In the genomic region with DNA sequence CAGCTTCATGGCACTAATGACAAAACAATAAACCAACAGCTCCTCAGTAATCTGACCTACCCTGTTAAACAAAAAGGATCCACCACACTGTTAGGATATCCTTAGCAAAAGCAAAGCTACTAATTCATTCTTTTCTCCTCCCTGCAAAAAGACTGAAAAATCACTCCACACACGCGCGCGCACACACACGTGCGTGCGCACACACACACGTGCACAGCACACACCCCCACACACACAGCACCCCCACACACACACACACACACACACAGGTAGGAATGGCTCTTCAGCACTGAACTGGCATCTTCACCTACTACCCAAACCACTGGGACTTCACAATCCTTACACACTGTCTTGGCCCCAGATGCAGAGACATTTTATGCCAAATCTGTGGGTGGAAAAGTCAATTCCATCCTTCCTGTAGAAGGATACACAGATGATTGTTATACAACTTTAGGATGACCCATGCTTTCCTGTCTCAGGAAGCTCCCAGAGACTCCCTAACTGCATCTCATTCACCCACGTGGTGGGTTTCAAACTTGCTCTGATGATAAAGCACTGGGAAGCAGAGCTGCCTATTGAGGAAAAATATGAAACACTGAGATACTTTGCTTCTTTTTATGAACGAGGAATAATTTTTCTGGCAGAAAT, we compare ENCODE assay signal across 24 cellular contexts.
DNase-seq lines count a peak whose midpoint lies in the region; ATAC-seq and TF ChIP-seq lines count a peak whose summit lies in the region.
"Had no signal": no experiment of that assay in that cellular context is flagged by ENCODE, and none has a peak within 500 bp of the region (broad histone marks: within the 10 kb centered on the region; RNA-seq: fewer than 3 reads in every experiment).

No MANE protein-coding gene starts in this region.

- H3K4me2 ChIP-seq in mesenchymal stem cell (ENCODE audit: low read length, poor library complexity, severe bottlenecking): no peak overlapping the region
- H3K4me2 ChIP-seq: A549 had no signal

- H3K79me1 ChIP-seq in mesenchymal stem cell (replicated peaks; ENCODE audit: low read length, poor library complexity, severe bottlenecking): peaks cover 7% of the 10 kb centered on the region

- peak; percentile 70 for DNase-seq in HT1080 (ENCODE audit: low read depth)
- DNase-seq in choroid plexus epithelial cell (ENCODE audit: low read depth): peak; percentile 28
- no peak for DNase-seq in mesenchymal stem cell
- DNase-seq in GDM1 (lab: John Stamatoyannopoulos, UW): no peak
- DNase-seq in hippocampal formation (lab: John Stamatoyannopoulos, UW): no peak
- no peak for DNase-seq in CD1c-positive myeloid dendritic cell (ENCODE audit: extremely low spot score)
- DNase-seq: activated CD4-positive, alpha-beta T cell treated with anti-CD3 and anti-CD28 coated beads for 1 hour; CD4-positive, CD25-positive, alpha-beta regulatory T cell; DND-41; gastrocnemius medialis; KBM-7; left cardiac atrium; midbrain; NCI-H524 treated with DMSO at 0.1 percent for 48 hours; OCI-M1; SJCRH30; stimulated activated naive B cell treated with anti-CD40 and anti-IgM and Interleukin-4, amounts not matched to agents 10 μg/mL and 1 μg/mL and 100 μg/mL, for 72 hours; T-helper 9 cell; tibial artery had no signal

- peaks cover 6% of the 10 kb centered on the region for H3K36me3 ChIP-seq in ACC112 (ENCODE audit: insufficient read depth, low read length)
- peaks cover 0 to 3% of the 10 kb centered on the region in 2 experiments for H3K36me3 ChIP-seq in mesenchymal stem cell (ENCODE audit: control insufficient read depth in 1 of 2, insufficient read depth in 2 of 2, low read depth in 1 of 2, low read length in 2 of 2)
- H3K36me3 ChIP-seq: gastrocnemius medialis, neutrophil, right atrium auricular region, SJCRH30, tibial artery had no signal

- H2BK120ac ChIP-seq in mesenchymal stem cell (ENCODE audit: low read depth, low read length): no peak overlapping the region

- H3K4me3 ChIP-seq in ACC112 (ENCODE audit: low read depth, low read length) (peak overlapping the region; percentile 16; the same call in 1 of the 2 replicates), choroid plexus epithelial cell (ENCODE audit: low read depth, low read length) (no peak overlapping the region), mesenchymal stem cell (ENCODE audit: insufficient read depth in 1 of 2, low read depth in 1 of 2, low read length in 2 of 2) (no peak overlapping the region)
- H3K4me3 ChIP-seq: A549, gastrocnemius medialis, right atrium auricular region, SJCRH30, tibial artery had no signal

- H3K9ac ChIP-seq in mesenchymal stem cell (ENCODE audit: low read length): peak overlapping the region; percentile 68

- peak overlapping the region in 1 of 2 experiments; percentile 89 for H2BK12ac ChIP-seq in mesenchymal stem cell (ENCODE audit: low read length in 2 of 2)

- WGBS in mesenchymal stem cell: 88% methylated on average over 9 of the region's 10 CpGs

- peak overlapping the region; percentile 81 for H4K8ac ChIP-seq in mesenchymal stem cell (ENCODE audit: low read length)

- no peak for ATAC-seq in GM19324 (IDR thresholded peaks at IDR 0.05; ENCODE audit: low FRiP score, unreplicated experiment)
- ATAC-seq: A549; gastrocnemius medialis; stimulated activated naive B cell treated with anti-CD40 and anti-IgM and Interleukin-4, amounts not matched to agents 10 μg/mL and 1 μg/mL and 100 μg/mL, for 72 hours had no signal

- H4K91ac ChIP-seq in mesenchymal stem cell (ENCODE audit: low read length): no peak overlapping the region

- peak overlapping the region in 1 of 2 experiments; percentile 59 for H3K23ac ChIP-seq in mesenchymal stem cell (ENCODE audit: low read length in 2 of 2)

- no peaks in the 10 kb centered on the region for H3K27me3 ChIP-seq in ACC112 (ENCODE audit: insufficient read depth, low read length)
- no peaks in the 10 kb centered on the region for H3K27me3 ChIP-seq in mesenchymal stem cell (ENCODE audit: control insufficient read depth in 1 of 2, insufficient read depth in 1 of 2, low read length in 2 of 2)
- H3K27me3 ChIP-seq: gastrocnemius medialis, neutrophil, right atrium auricular region, SJCRH30, tibial artery had no signal

- no peak overlapping the region for H2BK5ac ChIP-seq in mesenchymal stem cell (ENCODE audit: low read depth, low read length, poor library complexity, severe bottlenecking)

- H3K14ac ChIP-seq in mesenchymal stem cell (ENCODE audit: low read length in 2 of 2): peak overlapping the region in 1 of 2 experiments; percentile 97

- H3K4me1 ChIP-seq in ACC112 (ENCODE audit: control insufficient read depth, insufficient read depth, low read length, unreplicated experiment) (peaks cover 34% of the 10 kb centered on the region), mesenchymal stem cell (ENCODE audit: control insufficient read depth, insufficient read depth, low read depth, low read length) (peaks cover 4% of the 10 kb centered on the region)
- H3K4me1 ChIP-seq: gastrocnemius medialis, right atrium auricular region, SJCRH30, tibial artery had no signal

- H2BK15ac ChIP-seq in mesenchymal stem cell (ENCODE audit: low read depth, poor library complexity, severe bottlenecking): no peak overlapping the region

- peak overlapping the region in 1 of 2 experiments; percentile 78 for H3K18ac ChIP-seq in mesenchymal stem cell (ENCODE audit: low read depth in 1 of 2, low read length in 2 of 2)

- no peak overlapping the region for H2AK5ac ChIP-seq in mesenchymal stem cell (ENCODE audit: low read length, severe bottlenecking)

- no peak for TF ChIP-seq CTCF in choroid plexus epithelial cell (conservative IDR thresholded peaks at IDR 0.05; ENCODE audit: low read depth, low read length)

- H3K79me2 ChIP-seq in ACC112 (ENCODE audit: control insufficient read depth, insufficient read depth, low read length, unreplicated experiment): peaks cover 55% of the 10 kb centered on the region

- no peak overlapping the region for H3K4ac ChIP-seq in mesenchymal stem cell (ENCODE audit: low read depth in 1 of 2, low read length in 2 of 2)

- H3K27ac ChIP-seq in ACC112 (ENCODE audit: low read depth, low read length) (peak overlapping the region; percentile 48), mesenchymal stem cell (ENCODE audit: low read length, poor library complexity, severe bottlenecking) (no peak overlapping the region)
- H3K27ac ChIP-seq: A549, gastrocnemius medialis, neutrophil, right atrium auricular region, SJCRH30, tibial artery had no signal

- H2AFZ ChIP-seq in ACC112 (ENCODE audit: low read length, unreplicated experiment) (no peak overlapping the region), mesenchymal stem cell (ENCODE audit: low read depth, low read length) (no peak overlapping the region)

- no peaks in the 10 kb centered on the region for H3K9me3 ChIP-seq in mesenchymal stem cell (ENCODE audit: control insufficient read depth, low read length)
- H3K9me3 ChIP-seq: A549, gastrocnemius medialis, neutrophil, right atrium auricular region, tibial artery had no signal

Comparison
In these comparisons a context has a peak if more than half of its experiments do, and no peak if none do; other contexts are left out.
1. DNase-seq: peak in HT1080 (single experiment) and choroid plexus epithelial cell (single experiment); none in mesenchymal stem cell (single experiment), GDM1 (single experiment), hippocampal formation (0 of 2) and CD1c-positive myeloid dendritic cell (single experiment).